ENCODE assay signal across 14 cellular contexts in genomic region chr4:52716364-52717151, GRCh38. TPM values are rescaled to one million over a fixed set of nuclear protein-coding genes. Genes with fewer than 3 reads are reported as not detected.
DNase-seq lines count a peak whose midpoint lies in the region; ATAC-seq and TF ChIP-seq lines count a peak whose summit lies in the region.
"Had no signal": no experiment of that assay in that cellular context is flagged by ENCODE, and none has a peak within 500 bp of the region (broad histone marks: within the 10 kb centered on the region; RNA-seq: fewer than 3 reads in every experiment).

No MANE protein-coding gene starts in this region.

- peak overlapping the region; percentile 99 for H3K4me2 ChIP-seq in SU-DHL-6 (ENCODE audit: low read depth, low read length, poor library complexity, severe bottlenecking)

- H3F3A ChIP-seq in SU-DHL-6 (ENCODE audit: insufficient read depth), result peaks cover 76% of the 10 kb centered on the region

- no peaks in the 10 kb centered on the region for H3K9me3 ChIP-seq in HUES64 (ENCODE audit: insufficient read depth, low read depth, low read length)
- no peaks in the 10 kb centered on the region for H3K9me3 ChIP-seq in SU-DHL-6 (ENCODE audit: insufficient read depth, low read length)
- H3K9me3 ChIP-seq: tibial artery had no signal

- DNase-seq in activated T-cell treated with anti-CD3 and anti-CD28 coated beads, Interleukin-2, amount 50 U/mL, for 24 hours, result no peak
- no peak for DNase-seq in activated T-cell treated with anti-CD3 and anti-CD28 coated beads, Interleukin-2, amount 50 U/mL, for 4 hours
- DNase-seq in stimulated activated effector memory CD8-positive, alpha-beta T cell treated with anti-CD3 and anti-CD28 coated beads, Interleukin-12 subunit alpha, Interleukin-12 subunit beta, amount 100 ng/mL, for 72 hours (ENCODE audit: low spot score in 2 of 2), result no peak
- no peak for DNase-seq in nephron progenitor cell
- DNase-seq in coronary artery (ENCODE audit: low spot score), result no peak
- DNase-seq: activated CD4-positive, alpha-beta T cell treated with anti-CD3 and anti-CD28 coated beads, Interleukin-2, amount 50 U/mL, for 1 hour; GOT3; NCI-H1105 treated with DMSO at 0.1 percent for 48 hours; NCI-H748 treated with DMSO at 0.1 percent for 48 hours; tibial artery had no signal

- no peaks in the 10 kb centered on the region for H4K20me1 ChIP-seq in SU-DHL-6 (ENCODE audit: low read depth, low read length)

- no peak overlapping the region; the same call in 1 of the 2 replicates for H3K9ac ChIP-seq in HUES64 (ENCODE audit: low read depth, low read length)
- no peak overlapping the region for H3K9ac ChIP-seq in SU-DHL-6 (ENCODE audit: low read length)

- WGBS in HUES64, result 87% methylated on average over 5 of the region's 6 CpGs

- H3K9me3 Mint-ChIP-seq in activated T-cell treated with anti-CD3 and anti-CD28 coated beads, Interleukin-2, amount 50 U/mL, for 24 hours, result no peaks in the 10 kb centered on the region
- no peaks in the 10 kb centered on the region for H3K9me3 Mint-ChIP-seq in activated T-cell treated with anti-CD3 and anti-CD28 coated beads, Interleukin-2, amount 50 U/mL, for 4 hours
- no peaks in the 10 kb centered on the region for H3K9me3 Mint-ChIP-seq in stimulated activated effector memory CD8-positive, alpha-beta T cell treated with anti-CD3 and anti-CD28 coated beads, Interleukin-12 subunit alpha, Interleukin-12 subunit beta, amount 100 ng/mL, for 72 hours
- no peaks in the 10 kb centered on the region for H3K9me3 Mint-ChIP-seq in nephron progenitor cell

- peaks cover 18% of the 10 kb centered on the region for H3K79me2 ChIP-seq in SU-DHL-6 (ENCODE audit: insufficient read depth, low read length)

- H3K36me3 ChIP-seq in HUES64 (ENCODE audit: insufficient read depth, low read length) (peaks cover 76% of the 10 kb centered on the region), SU-DHL-6 (ENCODE audit: low read length) (peaks cover 23% of the 10 kb centered on the region; the same call in 1 of the 2 replicates)

- peaks cover 54% of the 10 kb centered on the region for H3K4me1 Mint-ChIP-seq in activated T-cell treated with anti-CD3 and anti-CD28 coated beads, Interleukin-2, amount 50 U/mL, for 24 hours (ENCODE audit: low read depth)
- peaks cover 34% of the 10 kb centered on the region for H3K4me1 Mint-ChIP-seq in activated T-cell treated with anti-CD3 and anti-CD28 coated beads, Interleukin-2, amount 50 U/mL, for 4 hours (ENCODE audit: low read depth)
- peaks cover 35% of the 10 kb centered on the region for H3K4me1 Mint-ChIP-seq in stimulated activated effector memory CD8-positive, alpha-beta T cell treated with anti-CD3 and anti-CD28 coated beads, Interleukin-12 subunit alpha, Interleukin-12 subunit beta, amount 100 ng/mL, for 72 hours
- H3K4me1 Mint-ChIP-seq in nephron progenitor cell, result peaks cover 31% of the 10 kb centered on the region

- no peaks in the 10 kb centered on the region for H3K27me3 Mint-ChIP-seq in activated T-cell treated with anti-CD3 and anti-CD28 coated beads, Interleukin-2, amount 50 U/mL, for 24 hours
- no peaks in the 10 kb centered on the region for H3K27me3 Mint-ChIP-seq in activated T-cell treated with anti-CD3 and anti-CD28 coated beads, Interleukin-2, amount 50 U/mL, for 4 hours (ENCODE audit: low read depth)
- peaks cover 3% of the 10 kb centered on the region for H3K27me3 Mint-ChIP-seq in nephron progenitor cell (ENCODE audit: low read depth, poor library complexity)

- H3K4me3 ChIP-seq in HUES64 (ENCODE audit: low read length), result no peak overlapping the region
- no peak overlapping the region for H3K4me3 ChIP-seq in SU-DHL-6 (ENCODE audit: insufficient read depth, low read length, poor library complexity, severe bottlenecking)
- no peak overlapping the region for H3K4me3 ChIP-seq in coronary artery
- H3K4me3 ChIP-seq: tibial artery had no signal

- no peaks in the 10 kb centered on the region for H3K9me2 ChIP-seq in SU-DHL-6 (replicated peaks; ENCODE audit: insufficient read depth, low read length)

- ATAC-seq in activated T-cell treated with anti-CD3 and anti-CD28 coated beads, Interleukin-2, amount 50 U/mL, for 4 hours, result no peak
- no peak for ATAC-seq in stimulated activated effector memory CD8-positive, alpha-beta T cell treated with anti-CD3 and anti-CD28 coated beads, Interleukin-12 subunit alpha, Interleukin-12 subunit beta, amount 100 ng/mL, for 72 hours
- no peak for ATAC-seq in GM18861 (IDR thresholded peaks at IDR 0.05; ENCODE audit: unreplicated experiment)

- H3K27me3 ChIP-seq in HUES64 (ENCODE audit: insufficient read depth, low read length) (no peaks in the 10 kb centered on the region), SU-DHL-6 (ENCODE audit: low read length) (no peaks in the 10 kb centered on the region)
- H3K27me3 ChIP-seq: tibial artery had no signal

- peaks cover 86% of the 10 kb centered on the region for H3K36me3 Mint-ChIP-seq in activated T-cell treated with anti-CD3 and anti-CD28 coated beads, Interleukin-2, amount 50 U/mL, for 24 hours (ENCODE audit: low read depth)
- H3K36me3 Mint-ChIP-seq in activated T-cell treated with anti-CD3 and anti-CD28 coated beads, Interleukin-2, amount 50 U/mL, for 4 hours (ENCODE audit: insufficient read depth), result peaks cover 45% of the 10 kb centered on the region
- peaks cover 80% of the 10 kb centered on the region for H3K36me3 Mint-ChIP-seq in stimulated activated effector memory CD8-positive, alpha-beta T cell treated with anti-CD3 and anti-CD28 coated beads, Interleukin-12 subunit alpha, Interleukin-12 subunit beta, amount 100 ng/mL, for 72 hours
- H3K36me3 Mint-ChIP-seq in nephron progenitor cell (ENCODE audit: low read depth), result peaks cover 79% of the 10 kb centered on the region

- H3K27ac Mint-ChIP-seq in activated T-cell treated with anti-CD3 and anti-CD28 coated beads, Interleukin-2, amount 50 U/mL, for 24 hours, result peak overlapping the region; percentile 99
- peak overlapping the region; percentile 74 for H3K27ac Mint-ChIP-seq in stimulated activated effector memory CD8-positive, alpha-beta T cell treated with anti-CD3 and anti-CD28 coated beads, Interleukin-12 subunit alpha, Interleukin-12 subunit beta, amount 100 ng/mL, for 72 hours
- H3K27ac Mint-ChIP-seq in nephron progenitor cell, result no peak overlapping the region
- H3K27ac Mint-ChIP-seq: CD14-positive monocyte had no signal

- peak overlapping the region; percentile 97 for H3K4me3 Mint-ChIP-seq in activated T-cell treated with anti-CD3 and anti-CD28 coated beads, Interleukin-2, amount 50 U/mL, for 24 hours
- no peak overlapping the region for H3K4me3 Mint-ChIP-seq in activated T-cell treated with anti-CD3 and anti-CD28 coated beads, Interleukin-2, amount 50 U/mL, for 4 hours
- H3K4me3 Mint-ChIP-seq in stimulated activated effector memory CD8-positive, alpha-beta T cell treated with anti-CD3 and anti-CD28 coated beads, Interleukin-12 subunit alpha, Interleukin-12 subunit beta, amount 100 ng/mL, for 72 hours, result no peak overlapping the region
- no peak overlapping the region for H3K4me3 Mint-ChIP-seq in nephron progenitor cell
- H3K4me3 Mint-ChIP-seq: CD14-positive monocyte had no signal

- peaks cover 27% of the 10 kb centered on the region for H3K4me1 ChIP-seq in HUES64 (ENCODE audit: insufficient read depth, low read length)

- H2AFZ ChIP-seq in SU-DHL-6 (ENCODE audit: low read depth, low read length, severe bottlenecking), result no peak overlapping the region

- TF ChIP-seq CTCF in SU-DHL-6 (IDR thresholded peaks at IDR 0.05; ENCODE audit: insufficient read depth, low read length, poor library complexity, severe bottlenecking) (no peak), nephron progenitor cell (IDR thresholded peaks at IDR 0.05) (no peak), coronary artery (IDR thresholded peaks at IDR 0.05) (no peak)

- H3K27ac ChIP-seq in HUES64 (ENCODE audit: low read depth, low read length) (peak overlapping the region; percentile 26; the same call in 1 of the 2 replicates), SU-DHL-6 (ENCODE audit: low read depth, low read length) (peak overlapping the region; percentile 23; the same call in 1 of the 2 replicates), coronary artery (no peak overlapping the region)
- H3K27ac ChIP-seq: tibial artery had no signal

RNA-seq across cellular contexts. Expression of gene ERVMER34-1, which starts 34.7 kb away (rescaled TPM):
- under 1 TPM in 2 of 3 donors, not detected in 1; 0.21 to 0.30 TPM for total RNA-seq in activated T-cell treated with anti-CD3 and anti-CD28 coated beads, Interleukin-2, amount 50 U/mL, for 4 hours
- polyA plus RNA-seq in HUES64 (2013, experiment 1 of 2), result 18.4 TPM
- 16.1 TPM for polyA plus RNA-seq in HUES64 (2013, experiment 2 of 2)
- polyA plus RNA-seq: CD14-positive monocyte had no signal

RNA-seq across cellular contexts. Expression of gene USP46, which starts 57.5 kb away (rescaled TPM):
- total RNA-seq in activated T-cell treated with anti-CD3 and anti-CD28 coated beads, Interleukin-2, amount 50 U/mL, for 4 hours, result 10 to 100 TPM in 1 of 3 donors, 1 to 10 TPM in 2; 6.2 to 10.4 (median 7.4) TPM
- polyA plus RNA-seq in HUES64 (2013, experiment 1 of 2), result 23.7 TPM
- polyA plus RNA-seq in HUES64 (2013, experiment 2 of 2), result 24.9 TPM

Comparison
In these comparisons a context has a peak if more than half of its experiments do, and no peak if none do; other contexts are left out.
1. H3K27ac ChIP-seq: peak in HUES64 (single experiment) and SU-DHL-6 (single experiment); none in coronary artery (0 of 2).